Comparison of ENCODE assay signal across 9 cellular contexts in genomic region chr1:246214708-246215504, GRCh38.
DNase-seq lines count a peak whose midpoint lies in the region; ATAC-seq, FAIRE-seq and TF ChIP-seq lines count a peak whose summit lies in the region.
"Had no signal": no experiment of that assay in that cellular context is flagged by ENCODE, and none has a peak within 500 bp of the region (broad histone marks: within the 10 kb centered on the region; RNA-seq: fewer than 3 reads in every experiment).

No MANE protein-coding gene starts in this region.

- intact Hi-C loops in endothelial cell of umbilical vein (cut with micrococcal nuclease), result loop anchor here (1.0 kb wide), 1 partner anchor 9 kb away; no protein-coding TSS in a partner anchor

- dilution Hi-C loops in endothelial cell of umbilical vein (cut with MboI; ENCODE audit: extremely low pct_ligation_motif_present, low sequenced_read_pairs), result no loop called here

- H4K20me1 ChIP-seq in endothelial cell of umbilical vein (replicated peaks; ENCODE audit: control insufficient read depth, extremely low read depth, insufficient read depth, low read length), result no peaks in the 10 kb centered on the region

- H3K79me2 ChIP-seq in endothelial cell of umbilical vein (ENCODE audit: control insufficient read depth, insufficient read depth, low read length), result no peaks in the 10 kb centered on the region

- peak; percentile 88 for DNase-seq in AG10803 (ENCODE audit: low read depth)
- DNase-seq in GM19239 (ENCODE audit: insufficient read length, low spot score), result peak; percentile 28
- DNase-seq in NCI-H748 (lab: John Stamatoyannopoulos, UW; ENCODE audit: unreplicated experiment), result peak; percentile 85
- DNase-seq in endothelial cell of umbilical vein (ENCODE audit: low read depth, low spot score), result peak; percentile 88
- DNase-seq in skeletal muscle cell (ENCODE audit: low read depth), result peak; percentile 87
- no peak for DNase-seq in DMS 273 treated with DMSO at 0.1 percent for 48 hours (lab: John Stamatoyannopoulos, UW)
- DNase-seq in HEK293T (ENCODE audit: extremely low spot score), result no peak

- H2AFZ ChIP-seq in endothelial cell of umbilical vein (ENCODE audit: low read depth, low read length), result no peak overlapping the region

- ATAC-seq in HG03103 (IDR thresholded peaks at IDR 0.05; ENCODE audit: low read depth, unreplicated experiment), result peak; percentile 98

- H3K4me2 ChIP-seq in endothelial cell of umbilical vein (ENCODE audit: insufficient read depth, low read length), result peak overlapping the region; percentile 15

- no peaks in the 10 kb centered on the region for H3K9me3 ChIP-seq in endothelial cell of umbilical vein (replicated peaks; ENCODE audit: control insufficient read depth, insufficient read depth, low read length)
- H3K9me3 ChIP-seq: breast epithelium had no signal

- H3K4me1 ChIP-seq in endothelial cell of umbilical vein (ENCODE audit: control insufficient read depth, extremely low read depth, insufficient read depth, low read length), result peaks cover 5% of the 10 kb centered on the region
- H3K4me1 ChIP-seq: breast epithelium had no signal

- H3K4me3 ChIP-seq in AG10803 (ENCODE audit: low read length) (no peak overlapping the region), endothelial cell of umbilical vein (replicated peaks in 1 of 3; ENCODE audit: insufficient read depth in 1 of 3, low read depth in 1 of 3, low read length in 3 of 3) (no peak overlapping the region), skeletal muscle cell (ENCODE audit: low read depth, low read length) (no peak overlapping the region)
- H3K4me3 ChIP-seq: breast epithelium had no signal

- TF ChIP-seq CTCF in AG10803 (conservative IDR thresholded peaks at IDR 0.05; ENCODE audit: low read length), result no peak
- no peak for TF ChIP-seq CTCF in endothelial cell of umbilical vein (IDR thresholded peaks at IDR 0.05; ENCODE audit: extremely low read depth in 1 of 2, insufficient read depth in 1 of 2, low read depth in 1 of 2, low read length in 2 of 2)

- no peaks in the 10 kb centered on the region for H3K36me3 ChIP-seq in endothelial cell of umbilical vein (ENCODE audit: control insufficient read depth in 2 of 2, extremely low read depth in 1 of 2, insufficient read depth in 2 of 2, low read length in 2 of 2)
- H3K36me3 ChIP-seq: breast epithelium had no signal

- no peak overlapping the region for H3K9ac ChIP-seq in endothelial cell of umbilical vein (replicated peaks; ENCODE audit: extremely low read depth, insufficient read depth, low read length)

- POLR2A ChIA-PET in endothelial cell of umbilical vein (lab: Charles Lee) (no interaction called here), HEK293T (lab: Yijun Ruan, JAX) (no interaction called here)

- BruUV-seq in endothelial cell of umbilical vein (replicated peaks; lab: Mats Ljungman, UMichigan), result no TSS peak

- peak; percentile 83 for FAIRE-seq in GM19239 (lab: Jason Lieb, UNC)
- peak; percentile 74 for FAIRE-seq in endothelial cell of umbilical vein (lab: Jason Lieb, UNC)

- no peaks in the 10 kb centered on the region for H3K9me1 ChIP-seq in endothelial cell of umbilical vein (replicated peaks; ENCODE audit: control insufficient read depth, extremely low read depth, insufficient read depth, low read length)

- no peak for TF ChIP-seq POLR2A in endothelial cell of umbilical vein (IDR thresholded peaks at IDR 0.05; ENCODE audit: low read depth, low read length)

- H3K27me3 ChIP-seq in endothelial cell of umbilical vein (ENCODE audit: control insufficient read depth in 2 of 2, insufficient read depth in 2 of 2, low read length in 2 of 2), result no peaks in the 10 kb centered on the region
- H3K27me3 ChIP-seq: breast epithelium had no signal

- peak overlapping the region; percentile 19 for H3K27ac ChIP-seq in endothelial cell of umbilical vein (ENCODE audit: insufficient read depth, low read depth, low read length)
- H3K27ac ChIP-seq: breast epithelium had no signal

- CTCF ChIA-PET in endothelial cell of umbilical vein (lab: Charles Lee) (interaction anchor here (0.9 to 1.8 kb wide), 5 partner anchors 10 to 1062 kb away, joined by 3 to 10 read pairs (median 5); no protein-coding TSS in a partner anchor), HEK293T (lab: Yijun Ruan, JAX) (no interaction called here)

TF ChIP-seq in endothelial cell of umbilical vein, 7 proteins besides CTCF, POLR2A, EP300 and RAD21:
- TF ChIP-seq, protein P1, sequence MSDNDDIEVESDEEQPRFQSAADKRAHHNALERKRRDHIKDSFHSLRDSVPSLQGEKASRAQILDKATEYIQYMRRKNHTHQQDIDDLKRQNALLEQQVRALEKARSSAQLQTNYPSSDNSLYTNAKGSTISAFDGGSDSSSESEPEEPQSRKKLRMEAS (IDR thresholded peaks at IDR 0.05; ENCODE audit: insufficient read depth, insufficient read length), result no peak
- TF ChIP-seq JUN (IDR thresholded peaks at IDR 0.05; ENCODE audit: borderline replicate concordance, insufficient read depth, insufficient read length, low read depth) (peak; percentile 68), EZH2 (IDR thresholded peaks at IDR 0.05; ENCODE audit: borderline replicate concordance, low read depth, low read length, severe bottlenecking) (no peak), FOS (IDR thresholded peaks at IDR 0.05; ENCODE audit: borderline replicate concordance, insufficient read depth, low read length) (peak; percentile 89), POLR2AphosphoS5 (IDR thresholded peaks at IDR 0.05; ENCODE audit: insufficient read depth, low read depth, low read length) (peak; percentile 42), GATA2 (IDR thresholded peaks at IDR 0.05; ENCODE audit: insufficient read depth, insufficient read length, low read depth, low read length) (peak; percentile 82), MYC (IDR thresholded peaks at IDR 0.05; ENCODE audit: low read depth, low read length) (no peak)

TF ChIP-seq in HEK293T, 16 proteins besides CTCF, POLR2A, EP300 and RAD21:
- TF ChIP-seq FOXA1 (IDR thresholded peaks at IDR 0.05), result no peak
- TF ChIP-seq L3MBTL2 (conservative IDR thresholded peaks at IDR 0.05), result no peak
- no peak for TF ChIP-seq FOXM1 (IDR thresholded peaks at IDR 0.05; ENCODE audit: borderline replicate concordance)
- no peak for TF ChIP-seq LEF1 (IDR thresholded peaks at IDR 0.05; ENCODE audit: borderline replicate concordance)
- TF ChIP-seq FOXK2 (IDR thresholded peaks at IDR 0.05), result no peak
- TF ChIP-seq ELF4 (IDR thresholded peaks at IDR 0.05), result no peak
- no peak for TF ChIP-seq HDGF (IDR thresholded peaks at IDR 0.05; ENCODE audit: borderline replicate concordance)
- TF ChIP-seq SUZ12 (IDR thresholded peaks at IDR 0.05), result no peak
- TF ChIP-seq ZNF384 (IDR thresholded peaks at IDR 0.05), result no peak
- no peak for TF ChIP-seq SP1 (IDR thresholded peaks at IDR 0.05)
- no peak for TF ChIP-seq BHLHE40 (IDR thresholded peaks at IDR 0.05; ENCODE audit: borderline replicate concordance)
- no peak for TF ChIP-seq ARNT (IDR thresholded peaks at IDR 0.05)
- TF ChIP-seq NFRKB (IDR thresholded peaks at IDR 0.05), result no peak
- no peak for TF ChIP-seq TARDBP (IDR thresholded peaks at IDR 0.05)
- no peak for TF ChIP-seq PKNOX1 (IDR thresholded peaks at IDR 0.05)

Comparison
In these comparisons a context has a peak if more than half of its experiments do, and no peak if none do; other contexts are left out.
1. DNase-seq: peak in AG10803 (single experiment), GM19239 (single experiment), NCI-H748 (single experiment), endothelial cell of umbilical vein (single experiment) and skeletal muscle cell (single experiment); none in DMS 273 treated with DMSO at 0.1 percent for 48 hours (single experiment) and HEK293T (single experiment).